In the genomic region with DNA sequence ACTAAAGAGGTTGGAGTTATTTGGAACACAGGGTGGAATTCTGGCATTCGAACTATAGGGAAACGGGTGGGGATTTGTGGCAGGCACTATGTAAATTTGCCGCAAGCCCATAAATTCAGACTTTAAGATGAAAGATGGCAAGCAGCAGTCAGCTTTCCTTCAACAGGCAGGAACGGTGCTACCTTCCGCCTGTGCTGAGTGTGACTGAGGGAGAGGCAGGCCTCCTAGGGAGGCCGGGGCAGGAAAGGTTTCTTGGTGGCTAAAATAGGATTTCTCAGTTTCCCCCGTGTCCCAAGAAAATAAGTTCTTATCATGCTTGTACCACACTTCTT, we compare ENCODE assay signal across 9 cellular contexts. TPM values are rescaled to one million over a fixed set of nuclear protein-coding genes. Genes with fewer than 3 reads are reported as not detected.
DNase-seq lines count a peak whose midpoint lies in the region; ATAC-seq and TF ChIP-seq lines count a peak whose summit lies in the region.
"Had no signal": no experiment of that assay in that cellular context is flagged by ENCODE, and none has a peak within 500 bp of the region (broad histone marks: within the 10 kb centered on the region; RNA-seq: fewer than 3 reads in every experiment).

No MANE protein-coding gene starts in this region.

- DNase-seq in T-helper 2 cell treated with Interferon-gamma antibody and Interleukin-4, amounts not matched to agents 5 μg/mL and 100 μg/mL, for 36 hours (ENCODE audit: low spot score): no peak
- DNase-seq in T-helper 2 cell (no peak), esophagus squamous epithelium (lab: John Stamatoyannopoulos, UW) (no peak), upper lobe of right lung (no peak), SKM-1 (lab: John Stamatoyannopoulos, UW; ENCODE audit: unreplicated experiment) (no peak), OCI-LY7 (ENCODE audit: low spot score) (no peak)
- no peak for DNase-seq in naive thymus-derived CD8-positive, alpha-beta T cell
- DNase-seq in activated naive CD8-positive, alpha-beta T cell treated with anti-CD3 and anti-CD28 coated beads for 36 hours: no peak
- DNase-seq: activated CD8-positive, alpha-beta T cell treated with anti-CD3 and anti-CD28 coated beads, Interleukin-2, amount 10 ng/mL, durations not matched to agents 7 days and 5 days had no signal

- TF ChIP-seq CTCF in esophagus squamous epithelium (IDR thresholded peaks at IDR 0.05) (no peak), upper lobe of right lung (IDR thresholded peaks at IDR 0.05) (no peak), OCI-LY7 (conservative IDR thresholded peaks at IDR 0.05; ENCODE audit: low read length) (no peak)

- ATAC-seq in naive thymus-derived CD8-positive, alpha-beta T cell: no peak
- ATAC-seq in upper lobe of right lung: no peak
- ATAC-seq: activated CD8-positive, alpha-beta T cell treated with anti-CD3 and anti-CD28 coated beads, Interleukin-2, amount 10 ng/mL, durations not matched to agents 7 days and 5 days had no signal

- 0 out of 2 replicates have a peak, but pooled peaks cover 13% of the 10 kb centered on the region for H4K20me1 ChIP-seq in OCI-LY7 (ENCODE audit: insufficient read depth, low read length)

- no peaks in the 10 kb centered on the region for H3K79me2 ChIP-seq in OCI-LY7 (ENCODE audit: insufficient read depth, low read depth, low read length)

- H2AFZ ChIP-seq in OCI-LY7 (ENCODE audit: low read length): no peak overlapping the region

- H3K4me2 ChIP-seq in OCI-LY7 (ENCODE audit: low read length): no peak overlapping the region

- H3K9me2 ChIP-seq in OCI-LY7 (ENCODE audit: insufficient read depth, low read length): no peaks in the 10 kb centered on the region

- no peaks in the 10 kb centered on the region for H3K9me3 Mint-ChIP-seq in T-helper 2 cell treated with Interferon-gamma antibody and Interleukin-4, amounts not matched to agents 5 μg/mL and 100 μg/mL, for 36 hours
- no peaks in the 10 kb centered on the region for H3K9me3 Mint-ChIP-seq in naive thymus-derived CD8-positive, alpha-beta T cell
- no peaks in the 10 kb centered on the region for H3K9me3 Mint-ChIP-seq in activated naive CD8-positive, alpha-beta T cell treated with anti-CD3 and anti-CD28 coated beads for 36 hours

- intact Hi-C loops in esophagus squamous epithelium (cut with DNase I): no loop called here
- intact Hi-C loops in upper lobe of right lung (cut with DNase I): no loop called here
- intact Hi-C loops in OCI-LY7 (cut with micrococcal nuclease; ENCODE audit: unreplicated experiment): no loop called here

- H3K4me3 Mint-ChIP-seq in T-helper 2 cell treated with Interferon-gamma antibody and Interleukin-4, amounts not matched to agents 5 μg/mL and 100 μg/mL, for 36 hours: no peak overlapping the region
- H3K4me3 Mint-ChIP-seq in naive thymus-derived CD8-positive, alpha-beta T cell: peak overlapping the region in 2 of 10 donors; percentile 9 to 48
- H3K4me3 Mint-ChIP-seq in activated naive CD8-positive, alpha-beta T cell treated with anti-CD3 and anti-CD28 coated beads for 36 hours: no peak overlapping the region
- H3K4me3 Mint-ChIP-seq: activated CD8-positive, alpha-beta T cell treated with anti-CD3 and anti-CD28 coated beads, Interleukin-2, amount 10 ng/mL, durations not matched to agents 7 days and 5 days had no signal

- BruUV-seq in OCI-LY7 (replicated peaks; lab: Mats Ljungman, UMichigan): no TSS peak

- H3K4me1 ChIP-seq in esophagus squamous epithelium (peaks cover 24 to 95% (median 55%) of the 10 kb centered on the region in 3 donors), upper lobe of right lung (peaks cover 10% of the 10 kb centered on the region), OCI-LY7 (ENCODE audit: insufficient read depth, low read length, poor library complexity, severe bottlenecking) (peaks cover 5% of the 10 kb centered on the region)

- 67% methylated on average over 7 of the region's 7 CpGs for WGBS in esophagus squamous epithelium, 2 donors

- H3K36me3 Mint-ChIP-seq in T-helper 2 cell treated with Interferon-gamma antibody and Interleukin-4, amounts not matched to agents 5 μg/mL and 100 μg/mL, for 36 hours (ENCODE audit: low read depth): peaks cover 3% of the 10 kb centered on the region
- H3K36me3 Mint-ChIP-seq in naive thymus-derived CD8-positive, alpha-beta T cell: peaks cover 0 to 2% (median 0%) of the 10 kb centered on the region in 3 donors
- H3K36me3 Mint-ChIP-seq in activated naive CD8-positive, alpha-beta T cell treated with anti-CD3 and anti-CD28 coated beads for 36 hours: no peaks in the 10 kb centered on the region

- TF ChIP-seq POLR2A in esophagus squamous epithelium (IDR thresholded peaks at IDR 0.05): no peak

- H3K27ac ChIP-seq in esophagus squamous epithelium (peak overlapping the region; percentile 75 to 87 (median 79)), upper lobe of right lung (peak overlapping the region; percentile 58), OCI-LY7 (ENCODE audit: low read depth, low read length, poor library complexity, severe bottlenecking) (no peak overlapping the region)

- H3K9me3 ChIP-seq in esophagus squamous epithelium (no peaks in the 10 kb centered on the region), upper lobe of right lung (no peaks in the 10 kb centered on the region), OCI-LY7 (ENCODE audit: low read length) (no peaks in the 10 kb centered on the region)

- CTCF ChIA-PET in OCI-LY7 (lab: Charles Lee; ENCODE audit: unreplicated experiment): no interaction called here

- H3K4me1 Mint-ChIP-seq in T-helper 2 cell treated with Interferon-gamma antibody and Interleukin-4, amounts not matched to agents 5 μg/mL and 100 μg/mL, for 36 hours (ENCODE audit: low read depth): peaks cover 50% of the 10 kb centered on the region
- H3K4me1 Mint-ChIP-seq in naive thymus-derived CD8-positive, alpha-beta T cell: peaks cover 32 to 77% (median 54%) of the 10 kb centered on the region in 4 donors
- H3K4me1 Mint-ChIP-seq in activated naive CD8-positive, alpha-beta T cell treated with anti-CD3 and anti-CD28 coated beads for 36 hours: peaks cover 48% of the 10 kb centered on the region

- H3K4me3 ChIP-seq in esophagus squamous epithelium (no peak overlapping the region), upper lobe of right lung (no peak overlapping the region), OCI-LY7 (ENCODE audit: low read depth, low read length, poor library complexity, severe bottlenecking) (no peak overlapping the region)

- H3K36me3 ChIP-seq in esophagus squamous epithelium (no peaks in the 10 kb centered on the region), upper lobe of right lung (no peaks in the 10 kb centered on the region), OCI-LY7 (ENCODE audit: insufficient read depth, low read length) (no peaks in the 10 kb centered on the region)

- H3K27me3 Mint-ChIP-seq in T-helper 2 cell treated with Interferon-gamma antibody and Interleukin-4, amounts not matched to agents 5 μg/mL and 100 μg/mL, for 36 hours (ENCODE audit: low read depth): no peaks in the 10 kb centered on the region
- no peaks in the 10 kb centered on the region for H3K27me3 Mint-ChIP-seq in naive thymus-derived CD8-positive, alpha-beta T cell
- H3K27me3 Mint-ChIP-seq in activated naive CD8-positive, alpha-beta T cell treated with anti-CD3 and anti-CD28 coated beads for 36 hours: no peaks in the 10 kb centered on the region

- peak overlapping the region; percentile 41 for H3K27ac Mint-ChIP-seq in T-helper 2 cell treated with Interferon-gamma antibody and Interleukin-4, amounts not matched to agents 5 μg/mL and 100 μg/mL, for 36 hours
- peak overlapping the region in 6 of 10 donors; percentile 18 to 90 (median 68) for H3K27ac Mint-ChIP-seq in naive thymus-derived CD8-positive, alpha-beta T cell
- no peak overlapping the region for H3K27ac Mint-ChIP-seq in activated naive CD8-positive, alpha-beta T cell treated with anti-CD3 and anti-CD28 coated beads for 36 hours
- H3K27ac Mint-ChIP-seq: activated CD8-positive, alpha-beta T cell treated with anti-CD3 and anti-CD28 coated beads, Interleukin-2, amount 10 ng/mL, durations not matched to agents 7 days and 5 days had no signal

- POLR2A ChIA-PET in naive thymus-derived CD8-positive, alpha-beta T cell (lab: Charles Lee): no interaction called here
- POLR2A ChIA-PET in OCI-LY7 (lab: Charles Lee): no interaction called here

- H3K27me3 ChIP-seq in esophagus squamous epithelium (no peaks in the 10 kb centered on the region), upper lobe of right lung (no peaks in the 10 kb centered on the region)

RNA-seq across cellular contexts. Expression of a gene that starts 12.5 kb away (rescaled TPM):
- 10 to 100 TPM; 65.4 to 77.0 (median 71.5) TPM for total RNA-seq in esophagus squamous epithelium
- total RNA-seq in naive thymus-derived CD8-positive, alpha-beta T cell: 10 to 100 TPM; 75.2 to 76.7 TPM
- 10 to 100 TPM; 11.8 to 32.2 (median 24.4) TPM for polyA plus RNA-seq in naive thymus-derived CD8-positive, alpha-beta T cell
- 115 TPM for total RNA-seq in upper lobe of right lung
- 10 to 100 TPM; 23.2 to 27.4 TPM for total RNA-seq in activated naive CD8-positive, alpha-beta T cell treated with anti-CD3 and anti-CD28 coated beads for 36 hours
- total RNA-seq in OCI-LY7 (2014; rRNA removed; shearing (Covaris generic)): 29.5 and 29.9 TPM in 2 replicates
- 39.1 and 39.7 TPM in 2 replicates for total RNA-seq in OCI-LY7 (2022)
